ENCODE assay signal across 10 cellular contexts in the genomic region with DNA sequence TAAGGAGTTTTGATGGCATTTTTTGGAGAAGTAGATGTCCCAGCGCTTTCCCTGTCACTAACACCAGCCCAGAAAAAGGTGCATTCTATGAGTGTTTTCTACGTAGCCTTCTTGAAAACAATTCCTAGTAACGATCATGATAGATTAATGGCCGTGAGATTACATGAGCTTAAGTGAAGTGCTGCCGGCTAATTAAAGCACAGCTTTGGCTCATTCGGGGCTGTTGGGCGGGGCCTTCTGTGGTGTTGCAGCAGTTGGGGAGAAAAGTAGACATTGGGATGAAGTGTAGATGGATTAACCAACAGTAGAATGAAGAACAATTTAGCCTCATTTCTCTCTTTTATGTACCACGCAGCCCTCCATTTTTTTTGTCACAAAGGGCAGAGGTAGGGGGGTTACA.
DNase-seq lines count a peak whose midpoint lies in the region; ATAC-seq and TF ChIP-seq lines count a peak whose summit lies in the region.
"Had no signal": no experiment of that assay in that cellular context is flagged by ENCODE, and none has a peak within 500 bp of the region (broad histone marks: within the 10 kb centered on the region; RNA-seq: fewer than 3 reads in every experiment).

No MANE protein-coding gene starts in this region.

- no peaks in the 10 kb centered on the region for H3K27me3 ChIP-seq in rectal smooth muscle tissue (ENCODE audit: control insufficient read depth, insufficient read depth, low read length)

- POLR2A ChIA-PET in RWPE1 (lab: Yijun Ruan, JAX; ENCODE audit: low non-redundant PET) = no interaction called here

- H3K4me3 ChIP-seq in fibroblast of mammary gland (ENCODE audit: control insufficient read depth, low read depth, low read length) = peak overlapping the region; percentile 12
- H3K4me3 ChIP-seq in rectal smooth muscle tissue (ENCODE audit: low read length) = peak overlapping the region; percentile 39

- no peak for TF ChIP-seq CTCF in fibroblast of mammary gland (conservative IDR thresholded peaks at IDR 0.05; ENCODE audit: control insufficient read depth, insufficient read depth, low read depth, low read length)
- no peak for TF ChIP-seq CTCF in RWPE1 (conservative IDR thresholded peaks at IDR 0.05; ENCODE audit: low read depth)

- CTCF ChIA-PET in RWPE1 (lab: Yijun Ruan, JAX) = interaction anchor here (1.1 kb wide), 1 partner anchor 28 kb away, joined by 4 read pairs; no protein-coding TSS in a partner anchor

- H3K9ac ChIP-seq in rectal smooth muscle tissue (ENCODE audit: low read length) = no peak overlapping the region

- H3K27ac ChIP-seq in rectal smooth muscle tissue (ENCODE audit: low read depth, low read length) (peak overlapping the region; percentile 76), RWPE1 (no peak overlapping the region)

- no peak for ATAC-seq in GM18870 (IDR thresholded peaks at IDR 0.05; ENCODE audit: unreplicated experiment)
- no peak for ATAC-seq in HG03432 (IDR thresholded peaks at IDR 0.05; ENCODE audit: unreplicated experiment)
- no peak for ATAC-seq in GM19467 (IDR thresholded peaks at IDR 0.05; ENCODE audit: unreplicated experiment)
- ATAC-seq: activated CD8-positive, alpha-beta T cell treated with anti-CD3 and anti-CD28 coated beads, Interleukin-2, amount 10 ng/mL, durations not matched to agents 7 days and 5 days had no signal

- H3K36me3 ChIP-seq in rectal smooth muscle tissue (ENCODE audit: control insufficient read depth, insufficient read depth, low read length) = no peaks in the 10 kb centered on the region

- DNase-seq in DMS 273 treated with DMSO at 0.1 percent for 48 hours (lab: John Stamatoyannopoulos, UW) = peak; percentile 39
- DNase-seq in NCI-H446 treated with DMSO at 0.1 percent for 48 hours (lab: John Stamatoyannopoulos, UW) = peak; percentile 40
- DNase-seq in fibroblast of mammary gland (ENCODE audit: low read depth) = no peak
- no peak for DNase-seq in RWPE1 (ENCODE audit: low spot score)
- DNase-seq: activated CD8-positive, alpha-beta T cell treated with anti-CD3 and anti-CD28 coated beads, Interleukin-2, amount 10 ng/mL, durations not matched to agents 7 days and 5 days; T-helper 1 cell had no signal

- H3K4me1 ChIP-seq in rectal smooth muscle tissue (ENCODE audit: control insufficient read depth, insufficient read depth, low read length) = peaks cover 18% of the 10 kb centered on the region

Comparison
In these comparisons a context has a peak if more than half of its experiments do, and no peak if none do; other contexts are left out.
1. DNase-seq: peak in DMS 273 treated with DMSO at 0.1 percent for 48 hours (single experiment) and NCI-H446 treated with DMSO at 0.1 percent for 48 hours (single experiment); none in fibroblast of mammary gland (single experiment) and RWPE1 (single experiment).